Comparison of ENCODE assay signal across 11 cellular contexts in genomic region chr20:19977373-19977770, GRCh38. TPM values are rescaled to one million over a fixed set of nuclear protein-coding genes. Genes with fewer than 3 reads are reported as not detected.
DNase-seq lines count a peak whose midpoint lies in the region; ATAC-seq and TF ChIP-seq lines count a peak whose summit lies in the region.
"Had no signal": no experiment of that assay in that cellular context is flagged by ENCODE, and none has a peak within 500 bp of the region (broad histone marks: within the 10 kb centered on the region; RNA-seq: fewer than 3 reads in every experiment).

No MANE protein-coding gene starts in this region.

- H3K27me3 ChIP-seq in heart left ventricle: no peaks in the 10 kb centered on the region
- no peaks in the 10 kb centered on the region for H3K27me3 ChIP-seq in mucosa of stomach (ENCODE audit: control insufficient read depth, insufficient read depth, low read length)

- H3K4me1 ChIP-seq in heart left ventricle (peaks cover 16 to 96% (median 86%) of the 10 kb centered on the region in 12 donors), mucosa of stomach (ENCODE audit: control insufficient read depth, insufficient read depth, low read length) (peaks cover 71% of the 10 kb centered on the region), urinary bladder (ENCODE audit: insufficient read depth) (peaks cover 2% of the 10 kb centered on the region)

- peak overlapping the region; percentile 87 for H3K4me3 Mint-ChIP-seq in dendritic cell treated with granulocyte-macrophage colony-stimulating factor and Interleukin-4, amounts not matched to agents 40 ng/mL and 50 ng/mL, for 4 days
- H3K4me3 Mint-ChIP-seq: activated naive CD4-positive, alpha-beta T cell treated with anti-CD3 and anti-CD28 coated beads for 36 hours; immature natural killer cell had no signal

- peak overlapping the region in 11 of 12 donors; percentile 42 to 79 (median 64) for H3K4me3 ChIP-seq in heart left ventricle
- H3K4me3 ChIP-seq in mucosa of stomach (ENCODE audit: low read length): peak overlapping the region; percentile 52
- H3K4me3 ChIP-seq in urinary bladder (ENCODE audit: low read depth, low read length): peak overlapping the region; percentile 36

- H3K36me3 ChIP-seq in heart left ventricle (peaks cover 0 to 45% (median 30%) of the 10 kb centered on the region in 9 donors), mucosa of stomach (ENCODE audit: control insufficient read depth, insufficient read depth, low read length) (no peaks in the 10 kb centered on the region), urinary bladder (ENCODE audit: insufficient read depth) (no peaks in the 10 kb centered on the region)

- H3K9ac ChIP-seq in mucosa of stomach (ENCODE audit: low read length): peak overlapping the region; percentile 80

- H3K27me3 Mint-ChIP-seq in dendritic cell treated with granulocyte-macrophage colony-stimulating factor and Interleukin-4, amounts not matched to agents 40 ng/mL and 50 ng/mL, for 4 days: no peaks in the 10 kb centered on the region

- peaks cover 87% of the 10 kb centered on the region for H3K4me1 Mint-ChIP-seq in dendritic cell treated with granulocyte-macrophage colony-stimulating factor and Interleukin-4, amounts not matched to agents 40 ng/mL and 50 ng/mL, for 4 days (ENCODE audit: low read depth)

- no peak for TF ChIP-seq POLR2A in heart left ventricle (IDR thresholded peaks at IDR 0.05)

- H3K9me3 ChIP-seq in heart left ventricle (no peaks in the 10 kb centered on the region), mucosa of stomach (ENCODE audit: control insufficient read depth, low read length) (no peaks in the 10 kb centered on the region)

- WGBS in heart left ventricle, 4 donors: 36 to 44% (median 39%) methylated on average over 5 of the region's 5 CpGs
- 36% methylated on average over 5 of the region's 5 CpGs for WGBS in urinary bladder

- ATAC-seq in heart left ventricle: no peak
- ATAC-seq in left ventricle myocardium superior: no peak

- H3K9me3 Mint-ChIP-seq in dendritic cell treated with granulocyte-macrophage colony-stimulating factor and Interleukin-4, amounts not matched to agents 40 ng/mL and 50 ng/mL, for 4 days: no peaks in the 10 kb centered on the region
- H3K9me3 Mint-ChIP-seq: activated naive CD4-positive, alpha-beta T cell treated with anti-CD3 and anti-CD28 coated beads for 36 hours; immature natural killer cell had no signal

- peak overlapping the region; percentile 90 for H3K27ac Mint-ChIP-seq in dendritic cell treated with granulocyte-macrophage colony-stimulating factor and Interleukin-4, amounts not matched to agents 40 ng/mL and 50 ng/mL, for 4 days
- H3K27ac Mint-ChIP-seq: activated naive CD4-positive, alpha-beta T cell treated with anti-CD3 and anti-CD28 coated beads for 36 hours; immature natural killer cell had no signal

- H3K36me3 Mint-ChIP-seq in dendritic cell treated with granulocyte-macrophage colony-stimulating factor and Interleukin-4, amounts not matched to agents 40 ng/mL and 50 ng/mL, for 4 days (ENCODE audit: low read depth): peaks cover 89% of the 10 kb centered on the region
- H3K36me3 Mint-ChIP-seq: immature natural killer cell had no signal

- intact Hi-C loops in heart left ventricle (cut with DNase I) (loop anchor here in 5 of 10 donors (2.0 to 5.0 kb wide), 7 partner anchors 15 to 215 kb away; no protein-coding TSS in a partner anchor), left ventricle myocardium superior (cut with micrococcal nuclease) (no loop called here)
- intact Hi-C loops in dendritic cell treated with granulocyte-macrophage colony-stimulating factor and Interleukin-4, amounts not matched to agents 40 ng/mL and 50 ng/mL, for 4 days (cut with micrococcal nuclease): loop anchor here (5.0 kb wide), 2 partner anchors 35 to 75 kb away; no protein-coding TSS in a partner anchor

- H3K27ac ChIP-seq in heart left ventricle: peak overlapping the region; percentile 90 to 96 (median 94)
- peak overlapping the region; percentile 87 for H3K27ac ChIP-seq in urinary bladder (ENCODE audit: low read depth)

- no peak for TF ChIP-seq CTCF in heart left ventricle (IDR thresholded peaks at IDR 0.05)

- DNase-seq in heart left ventricle: no peak
- DNase-seq in left ventricle myocardium superior: no peak
- DNase-seq in H4 (ENCODE audit: low spot score): no peak
- no peak for DNase-seq in HuH-7 (ENCODE audit: low spot score)
- no peak for DNase-seq in activated CD4-positive, alpha-beta T cell treated with anti-CD3 and anti-CD28 coated beads, Interleukin-2, amount 50 U/mL, for 48 hours
- DNase-seq: activated naive CD4-positive, alpha-beta T cell treated with anti-CD3 and anti-CD28 coated beads for 36 hours; immature natural killer cell; NCI-H1092 had no signal

RNA-seq across cellular contexts. Expression of gene NAA20, which starts 39.8 kb away (rescaled TPM):
- total RNA-seq in heart left ventricle (10 to 100 TPM; 36.0 to 79.8 (median 59.1) TPM), left ventricle myocardium superior (65.0 TPM), urinary bladder (42.3 TPM)
- polyA plus RNA-seq in heart left ventricle (100 to 1,000 TPM; 108 to 130 TPM), urinary bladder (58.7 TPM)
- 63.2 and 83.4 TPM in 2 replicates for total RNA-seq in H4 (2014; rRNA removed; shearing (Covaris generic))
